ENCODE assay signal across 9 cellular contexts in the genomic region with DNA sequence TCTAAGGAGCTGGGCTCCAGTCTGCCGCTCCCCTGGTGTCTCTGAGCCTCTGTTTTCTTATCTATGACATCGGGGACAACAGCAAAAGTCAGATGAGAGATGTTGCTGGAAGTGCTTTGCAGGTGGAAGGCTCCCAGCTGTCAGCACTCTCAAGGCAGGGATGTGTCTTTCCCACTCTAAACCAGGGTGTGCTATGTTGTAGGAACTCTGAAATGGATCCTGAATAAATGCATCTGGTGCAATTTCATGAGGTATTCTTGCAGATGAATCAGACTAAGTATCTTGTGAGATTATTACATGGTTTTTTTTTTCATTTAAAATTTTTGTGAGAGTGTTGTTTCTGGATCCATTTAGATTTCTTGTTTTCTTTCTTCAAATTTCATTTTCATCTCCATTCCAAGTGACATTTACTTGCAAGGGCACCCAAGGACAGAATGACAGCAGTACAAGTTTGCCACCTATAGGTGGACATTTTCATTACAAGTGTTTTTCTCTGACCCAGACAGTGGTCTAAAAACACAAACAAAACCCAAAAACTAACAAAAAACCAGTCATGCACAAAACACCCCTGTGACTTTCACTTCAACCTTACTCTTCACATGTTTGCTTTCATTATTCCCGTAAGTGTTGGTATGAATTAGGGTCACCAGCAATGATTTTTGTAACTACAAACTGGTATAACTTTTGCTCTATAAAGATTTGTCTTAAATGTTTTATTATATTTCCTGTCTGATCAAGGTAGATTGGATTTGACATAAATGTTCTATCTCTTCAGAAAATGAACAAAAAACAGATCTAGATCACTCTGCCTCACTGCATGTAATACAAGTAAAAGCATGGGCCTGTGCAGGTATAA. TPM values are rescaled to one million over a fixed set of nuclear protein-coding genes. Genes with fewer than 3 reads are reported as not detected.
DNase-seq lines count a peak whose midpoint lies in the region; ATAC-seq and TF ChIP-seq lines count a peak whose summit lies in the region.
"Had no signal": no experiment of that assay in that cellular context is flagged by ENCODE, and none has a peak within 500 bp of the region (broad histone marks: within the 10 kb centered on the region; RNA-seq: fewer than 3 reads in every experiment).

No MANE protein-coding gene starts in this region.

- H3K27ac ChIP-seq in A673 (ENCODE audit: low read depth, low read length, poor library complexity, severe bottlenecking) (no peak overlapping the region), liver (ENCODE audit: low read depth in 1 of 2, low read length in 2 of 2) (no peak overlapping the region)

- no peaks in the 10 kb centered on the region for H3K36me3 ChIP-seq in A673 (ENCODE audit: insufficient read depth, low read length, poor library complexity, severe bottlenecking)
- H3K36me3 ChIP-seq in liver (ENCODE audit: control insufficient read depth in 4 of 4, insufficient read depth in 3 of 4, low read depth in 1 of 4, low read length in 3 of 4) = no peaks in the 10 kb centered on the region

- in situ Hi-C loops in astrocyte of the spinal cord (cut with HindIII; ENCODE audit: low sequenced_read_pairs) = no loop called here

- intact Hi-C loops in A673 (cut with micrococcal nuclease; ENCODE audit: unreplicated experiment) = loop anchor here (1.0 to 5.0 kb wide), 4 partner anchors 178 to 477 kb away; no protein-coding TSS in a partner anchor

- H3K4me3 ChIP-seq in A673 (ENCODE audit: low read depth, low read length, poor library complexity, severe bottlenecking) (no peak overlapping the region), GM12875 (ENCODE audit: low read depth, low read length) (no peak overlapping the region), astrocyte of the spinal cord (ENCODE audit: low read depth, low read length) (no peak overlapping the region), liver (ENCODE audit: low read depth in 1 of 3, low read length in 3 of 3) (no peak overlapping the region)

- H3K9me3 ChIP-seq in A673 (ENCODE audit: low read depth, low read length, poor library complexity, severe bottlenecking) (no peaks in the 10 kb centered on the region), liver (ENCODE audit: control insufficient read depth in 4 of 4, low read length in 3 of 4) (no peaks in the 10 kb centered on the region)

- peak; percentile 36 for ATAC-seq in HG02610 (IDR thresholded peaks at IDR 0.05; ENCODE audit: unreplicated experiment)

- BruUV-seq in A673 (replicated peaks; lab: Mats Ljungman, UMichigan) = no TSS peak

- DNase-seq in A673 (ENCODE audit: low spot score) = peak; percentile 49
- peak; percentile 40 for DNase-seq in NCI-H146 (lab: John Stamatoyannopoulos, UW)
- DNase-seq in astrocyte of the spinal cord (ENCODE audit: low read depth, low spot score) = peak; percentile 63
- no peak for DNase-seq in stimulated activated CD8-positive, alpha-beta memory T cell treated with anti-CD3 and anti-CD28 coated beads, Interleukin-4, amount 100 ng/mL, for 48 hours
- no peak for DNase-seq in GOT3 (lab: John Stamatoyannopoulos, UW)

- CTCF ChIA-PET in A673 (lab: Charles Lee) = interaction anchor here (0.5 kb wide), 1 partner anchor 478 kb away, joined by 3 read pairs; no protein-coding TSS in a partner anchor

- no peaks in the 10 kb centered on the region for H3K4me1 ChIP-seq in A673 (ENCODE audit: insufficient read depth, low read length, poor library complexity, severe bottlenecking)
- peaks cover 2 to 26% (median 19%) of the 10 kb centered on the region in 4 donors for H3K4me1 ChIP-seq in liver (ENCODE audit: control insufficient read depth in 4 of 4, insufficient read depth in 4 of 4, low read length in 3 of 4)

- H3K27me3 ChIP-seq in A673 (replicated peaks; ENCODE audit: insufficient read depth, low read depth, low read length, poor library complexity) = no peaks in the 10 kb centered on the region
- H3K27me3 ChIP-seq in liver (ENCODE audit: control insufficient read depth in 4 of 4, insufficient read depth in 4 of 4, low read length in 3 of 4) = no peaks in the 10 kb centered on the region

- POLR2A ChIA-PET in A673 (lab: Charles Lee; ENCODE audit: low non-redundant PET) = no interaction called here

- TF ChIP-seq CTCF in A673 (conservative IDR thresholded peaks at IDR 0.05; ENCODE audit: low read depth, low read length) = peak; percentile 79
- TF ChIP-seq CTCF in GM12875 (IDR thresholded peaks at IDR 0.05; ENCODE audit: borderline replicate concordance, insufficient read depth, low read depth, low read length) = peak; percentile 54; the same call in 1 of the 2 replicates
- peak; percentile 63 for TF ChIP-seq CTCF in astrocyte of the spinal cord (IDR thresholded peaks at IDR 0.05; ENCODE audit: low read depth, low read length)
- TF ChIP-seq CTCF in liver (IDR thresholded peaks at IDR 0.05; ENCODE audit: low read depth, low read length, missing input control) = peak; percentile 73

- 66% methylated on average over 3 of the region's 3 CpGs for WGBS in liver

- no peak overlapping the region for H3K9ac ChIP-seq in liver (ENCODE audit: low read depth in 1 of 2, low read length in 2 of 2)

- peak; percentile 88 to 91 for TF ChIP-seq RAD21 in liver (IDR thresholded peaks at IDR 0.05)

TF ChIP-seq in liver, 16 proteins besides CTCF, POLR2A, EP300 and RAD21:
- TF ChIP-seq RXRA (IDR thresholded peaks at IDR 0.05) (peak in 1 of 2 donors; percentile 65), YY1 (IDR thresholded peaks at IDR 0.05) (no peak), JUND (IDR thresholded peaks at IDR 0.05) (no peak)

RNA-seq across cellular contexts. Expression of a gene that starts 14.7 kb away (rescaled TPM):
- total RNA-seq in A673 (2021) (0.17 and 0.22 TPM in 2 replicates), liver (under 1 TPM in 1 of 2 donors, not detected in 1; under 0.01 TPM)
- not detected for polyA plus RNA-seq in liver
- total RNA-seq: glomerular endothelial cell had no signal

Comparison
In these comparisons a context has a peak if more than half of its experiments do, and no peak if none do; other contexts are left out.
1. DNase-seq: peak in A673 (single experiment), NCI-H146 (single experiment) and astrocyte of the spinal cord (single experiment); none in stimulated activated CD8-positive, alpha-beta memory T cell treated with anti-CD3 and anti-CD28 coated beads, Interleukin-4, amount 100 ng/mL, for 48 hours (single experiment) and GOT3 (single experiment).
2. Peak in every context shown above with its lines, with median percentiles within 50 percentile points of each other: CTCF ChIP-seq.